8 cellular contexts compared by ENCODE assay signal in genomic region chr11:94183886-94184264, GRCh38. TPM values are rescaled to one million over a fixed set of nuclear protein-coding genes. Genes with fewer than 3 reads are reported as not detected.
A peak's percentile ranks its signal among the peaks of the same experiment; 100 is the strongest.
DNase-seq lines count a peak whose midpoint lies in the region; ATAC-seq and TF ChIP-seq lines count a peak whose summit lies in the region.

No MANE protein-coding gene starts in this region.

- no peak for TF ChIP-seq POLR2A in tibial nerve (IDR thresholded peaks at IDR 0.05)

- peak in 1 of 2 donors; percentile 21 for TF ChIP-seq EP300 in tibial nerve (IDR thresholded peaks at IDR 0.05)

- TF ChIP-seq CTCF in tibial nerve (IDR thresholded peaks at IDR 0.05) = peak; percentile 65 to 88 (median 83)

- 11 to 19% methylated on average over 7 of the region's 7 CpGs for WGBS in tibial nerve, 2 donors

- H3K27me3 ChIP-seq in SJCRH30 (no peaks in the 10 kb centered on the region), tibial nerve (no peaks in the 10 kb centered on the region)

- H3K36me3 ChIP-seq in SJCRH30 (peaks cover 5% of the 10 kb centered on the region; the same call in 1 of the 2 replicates), tibial nerve (peaks cover 0 to 37% (median 0%) of the 10 kb centered on the region in 3 donors)

- H3K9me3 ChIP-seq in SJCRH30 (replicated peaks) (no peaks in the 10 kb centered on the region), tibial nerve (no peaks in the 10 kb centered on the region)

- H3K4me3 ChIP-seq in SJCRH30 (no peak overlapping the region), tibial nerve (no peak overlapping the region)

- no peaks in the 10 kb centered on the region for H3K27me3 Mint-ChIP-seq in memory B cell

- H3K27ac ChIP-seq in SJCRH30 = peak overlapping the region; percentile 61
- H3K27ac ChIP-seq in tibial nerve = peak overlapping the region in 1 of 4 donors; percentile 58

- H3K4me1 Mint-ChIP-seq in memory B cell = peaks cover 7% of the 10 kb centered on the region

- no peaks in the 10 kb centered on the region for H3K9me3 Mint-ChIP-seq in memory B cell

- peaks cover 30% of the 10 kb centered on the region for H3K4me1 ChIP-seq in SJCRH30
- H3K4me1 ChIP-seq in tibial nerve = peaks cover 3 to 33% (median 8%) of the 10 kb centered on the region in 4 donors

- peaks cover 20% of the 10 kb centered on the region for H3K36me3 Mint-ChIP-seq in memory B cell

- H3K4me3 Mint-ChIP-seq in memory B cell = no peak overlapping the region

- ATAC-seq in HG03175 (IDR thresholded peaks at IDR 0.05; ENCODE audit: unreplicated experiment) (peak; percentile 73), memory B cell (ENCODE audit: low read depth) (peak; percentile 57)

- DNase-seq in DMS53 (lab: John Stamatoyannopoulos, UW) (peak; percentile 88), GM19238 (ENCODE audit: insufficient read length, low spot score) (peak; percentile 13), SJCRH30 (peak; percentile 32 to 59), dermis microvascular lymphatic vessel endothelial cell (ENCODE audit: low read depth in 2 of 2) (peak; percentile 10 to 61), memory B cell (ENCODE audit: low spot score in 2 of 2) (peak; percentile 30 to 51), tibial nerve (ENCODE audit: low spot score in 2 of 2) (peak; percentile 34 to 73), NCI-H2081 treated with DMSO at 0.1 percent for 48 hours (lab: John Stamatoyannopoulos, UW) (no peak)

- peak overlapping the region; percentile 32 for H3K27ac Mint-ChIP-seq in memory B cell

RNA-seq across cellular contexts. Expression of gene PANX1, which starts 55.2 kb away (rescaled TPM):
- 22.1 and 22.5 TPM in 2 replicates for total RNA-seq in SJCRH30 (2014; rRNA removed; shearing (Covaris generic))
- 19.8 and 25.4 TPM in 2 replicates for total RNA-seq in dermis microvascular lymphatic vessel endothelial cell
- total RNA-seq in tibial nerve = 10 to 100 TPM; 17.5 to 36.6 (median 19.5) TPM
